Comparison of ENCODE assay signal across 1 cellular context in the genomic region with DNA sequence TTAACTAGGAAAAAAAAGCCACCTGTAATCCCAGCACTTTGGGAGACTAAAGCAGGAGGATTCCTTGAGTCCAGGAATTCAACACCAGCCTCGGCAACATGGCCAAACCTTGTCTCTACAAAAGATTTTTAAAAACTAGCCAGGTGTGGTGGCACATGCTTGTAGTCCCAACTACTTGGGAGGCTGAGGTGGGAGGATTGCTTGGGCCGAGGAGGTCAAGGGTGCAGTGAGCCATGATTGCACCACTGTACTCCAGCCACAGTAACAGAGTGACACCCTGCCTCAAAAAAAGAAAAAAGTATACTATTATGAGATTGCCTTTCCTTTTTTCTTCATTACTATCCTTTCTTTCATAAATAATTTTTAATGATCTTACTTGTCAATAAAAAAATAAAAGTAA.
TF ChIP-seq lines count a peak whose summit lies in the region.

No MANE protein-coding gene starts in this region.

TF ChIP-seq in HepG2, 621 proteins besides CTCF, POLR2A, EP300 and RAD21:
- TF ChIP-seq, protein P1, sequence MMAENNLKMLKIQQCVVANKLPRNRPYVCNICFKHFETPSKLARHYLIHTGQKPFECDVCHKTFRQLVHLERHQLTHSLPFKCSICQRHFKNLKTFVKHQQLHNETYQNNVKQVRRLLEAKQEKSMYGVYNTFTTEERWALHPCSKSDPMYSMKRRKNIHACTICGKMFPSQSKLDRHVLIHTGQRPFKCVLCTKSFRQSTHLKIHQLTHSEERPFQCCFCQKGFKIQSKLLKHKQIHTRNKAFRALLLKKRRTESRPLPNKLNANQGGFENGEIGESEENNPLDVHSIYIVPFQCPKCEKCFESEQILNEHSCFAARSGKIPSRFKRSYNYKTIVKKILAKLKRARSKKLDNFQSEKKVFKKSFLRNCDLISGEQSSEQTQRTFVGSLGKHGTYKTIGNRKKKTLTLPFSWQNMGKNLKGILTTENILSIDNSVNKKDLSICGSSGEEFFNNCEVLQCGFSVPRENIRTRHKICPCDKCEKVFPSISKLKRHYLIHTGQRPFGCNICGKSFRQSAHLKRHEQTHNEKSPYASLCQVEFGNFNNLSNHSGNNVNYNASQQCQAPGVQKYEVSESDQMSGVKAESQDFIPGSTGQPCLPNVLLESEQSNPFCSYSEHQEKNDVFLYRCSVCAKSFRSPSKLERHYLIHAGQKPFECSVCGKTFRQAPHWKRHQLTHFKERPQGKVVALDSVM (CRISPR knock-in tag; IDR thresholded peaks at IDR 0.05): peak; percentile 93
- TF ChIP-seq ZNF180 (CRISPR knock-in tag; IDR thresholded peaks at IDR 0.05; ENCODE audit: borderline replicate concordance, low read depth): no peak
- TF ChIP-seq ATAD3A (CRISPR knock-in tag; IDR thresholded peaks at IDR 0.05): no peak
- TF ChIP-seq, protein P2, sequence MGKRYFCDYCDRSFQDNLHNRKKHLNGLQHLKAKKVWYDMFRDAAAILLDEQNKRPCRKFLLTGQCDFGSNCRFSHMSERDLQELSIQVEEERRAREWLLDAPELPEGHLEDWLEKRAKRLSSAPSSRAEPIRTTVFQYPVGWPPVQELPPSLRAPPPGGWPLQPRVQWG (CRISPR knock-in tag; IDR thresholded peaks at IDR 0.05; ENCODE audit: borderline replicate concordance, low read depth): no peak
